Comparison of ENCODE assay signal across 1 cellular context in the genomic region with DNA sequence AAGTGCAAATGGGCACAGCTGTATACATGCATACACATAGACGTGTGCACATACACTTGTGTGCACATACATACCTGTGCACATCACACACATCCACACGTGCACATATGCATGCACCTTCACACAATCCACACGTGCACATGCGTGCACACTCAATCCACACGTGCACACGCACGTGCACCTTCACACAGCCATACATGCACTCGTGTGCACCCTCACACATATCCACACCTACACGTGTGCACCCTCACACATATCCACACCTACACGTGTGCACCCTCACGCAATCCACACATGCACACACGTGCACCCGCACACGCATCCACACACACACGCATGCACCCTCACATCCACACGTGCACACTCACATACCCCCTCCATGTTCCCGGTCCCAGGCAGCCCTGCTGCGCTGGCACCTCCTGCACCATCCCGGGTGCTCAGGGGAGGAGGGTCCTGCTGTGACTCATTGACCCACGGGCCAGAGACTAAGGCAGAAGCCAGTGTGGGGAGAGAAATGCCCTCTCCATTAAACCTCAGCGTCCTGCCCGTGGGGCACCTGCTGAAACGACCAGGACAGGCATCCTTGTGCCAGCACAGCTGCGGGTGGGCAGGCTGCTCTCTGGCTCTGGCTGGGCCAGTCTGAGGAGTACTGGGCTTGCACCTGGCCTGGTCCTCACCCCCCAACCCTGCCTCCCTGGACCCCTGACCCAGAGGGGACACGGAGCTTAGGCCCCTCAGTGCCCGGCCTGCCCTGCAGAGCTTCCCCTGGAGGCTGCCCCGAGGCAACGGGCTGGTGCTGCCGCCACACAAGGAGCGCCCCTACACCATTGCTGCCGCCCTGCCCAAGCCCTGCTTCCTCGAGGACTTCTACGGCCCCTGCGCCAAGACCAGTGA.
TF ChIP-seq lines count a peak whose summit lies in the region.

No MANE protein-coding gene starts in this region.

TF ChIP-seq in HEK293, 187 proteins besides CTCF, POLR2A, EP300 and RAD21 (continued from another document):
- TF ChIP-seq ZNF701 (tag by site-specific recombination; IDR thresholded peaks at IDR 0.05) (no peak), TCF7L2 (IDR thresholded peaks at IDR 0.05; ENCODE audit: borderline replicate concordance, low read depth, low read length) (no peak), ZNF610 (tag by site-specific recombination; IDR thresholded peaks at IDR 0.05; ENCODE audit: borderline replicate concordance) (no peak), ZFP41 (tag by site-specific recombination; IDR thresholded peaks at IDR 0.05; ENCODE audit: borderline replicate concordance) (no peak), ZNF391 (tag by site-specific recombination; IDR thresholded peaks at IDR 0.05; ENCODE audit: borderline replicate concordance, low read depth) (no peak), ZBTB7A (tag by site-specific recombination; IDR thresholded peaks at IDR 0.05; ENCODE audit: low read depth) (no peak)
